ENCODE assay signal across 25 cellular contexts in the genomic region with DNA sequence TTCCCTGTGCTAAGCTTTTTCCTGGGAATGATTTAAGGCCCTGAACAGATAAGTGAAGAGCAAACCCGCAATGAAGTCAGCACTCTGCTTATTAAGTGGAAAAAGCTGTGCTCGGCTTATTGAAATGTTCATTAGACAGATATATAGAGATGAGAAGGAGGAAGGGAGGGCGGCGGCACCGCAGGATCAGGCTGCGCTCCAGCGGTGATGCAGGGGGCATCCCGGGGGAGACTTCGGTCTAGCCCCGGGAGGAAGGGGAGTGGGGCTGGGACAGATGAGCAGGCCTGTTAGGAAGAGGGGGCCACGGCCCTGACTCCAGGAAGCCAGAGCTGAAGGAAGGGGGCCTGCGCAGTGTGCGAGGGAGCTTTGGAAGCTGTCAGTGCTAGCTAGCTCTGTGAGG.
"Had no signal": no experiment of that assay in that cellular context is flagged by ENCODE, and none has a peak within 500 bp of the region (broad histone marks: within the 10 kb centered on the region; RNA-seq: fewer than 3 reads in every experiment).

No MANE protein-coding gene starts in this region.

- H3K4me2 ChIP-seq: KMS-11 had no signal

- ATAC-seq: activated T-cell treated with anti-CD3 and anti-CD28 coated beads, Interleukin-2, amount 50 U/mL, for 4 hours; activated T-helper 17 cell treated with anti-CD3 and anti-CD28 coated beads, Interleukin-2, amount 50 U/mL, for 72 hours; PC-3; T-helper 17 cell had no signal

- H3K4me3 ChIP-seq: breast epithelium, MG63 had no signal

- H3K36me3 ChIP-seq: breast epithelium, MG63 had no signal

- H3K27ac ChIP-seq: breast epithelium, KMS-11 had no signal

- H3K9me3 ChIP-seq: breast epithelium, MG63 had no signal

- DNase-seq: activated CD4-positive, alpha-beta memory T cell treated with anti-CD3 and anti-CD28 coated beads for 36 hours; activated CD4-positive, alpha-beta T cell treated with anti-CD3 and anti-CD28 coated beads, Interleukin-2, amount 10 ng/mL, durations not matched to agents 7 days and 5 days; activated CD4-positive, CD25-positive, alpha-beta regulatory T cell; activated CD8-positive, alpha-beta memory T cell treated with anti-CD3 and anti-CD28 coated beads for 24 hours; activated gamma-delta T cell; activated naive CD4-positive, alpha-beta T cell treated with anti-CD3 and anti-CD28 coated beads for 36 hours; activated T-cell treated with anti-CD3 and anti-CD28 coated beads, Interleukin-2, amount 50 U/mL, for 4 hours; anterior cingulate cortex; MG63; MV-4-11; NCI-H1092 treated with DMSO at 0.1 percent for 48 hours; NCI-H1417 treated with DMSO at 0.1 percent for 48 hours; NCI-H1694; NCI-H2029; NCI-H2107; NCI-H510A treated with DMSO at 0.1 percent for 48 hours; NCI-H69; NK-92 treated with Interleukin-12 subunit alpha and Interleukin-12 subunit beta, amount 100 ng/mL, for 24 hours; PC-3; SIG-M5; T-helper 17 cell; T-helper 9 cell had no signal

- H3K4me1 ChIP-seq: breast epithelium had no signal

- H3K27me3 ChIP-seq: breast epithelium, MG63 had no signal

- H3K9ac ChIP-seq: KMS-11 had no signal
